10 cellular contexts compared by ENCODE assay signal in the genomic region with DNA sequence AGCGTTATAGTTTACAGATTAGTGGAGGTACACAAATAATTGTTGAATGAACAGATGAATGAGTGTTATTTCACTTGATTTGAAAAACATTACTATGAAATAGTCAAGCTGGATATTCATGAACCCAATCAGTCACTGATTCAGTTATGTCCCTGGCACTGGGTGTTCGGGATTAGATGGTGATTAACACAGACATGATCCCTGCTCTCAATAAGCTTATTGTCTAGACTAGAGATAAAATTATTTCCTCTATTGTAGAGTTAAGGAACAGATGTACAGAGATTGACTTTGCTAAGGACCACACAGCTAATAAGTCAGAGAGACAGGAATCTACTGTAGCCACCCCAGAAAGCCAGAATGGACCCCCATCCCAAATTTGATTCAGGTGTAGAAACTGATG. TPM values are rescaled to one million over a fixed set of nuclear protein-coding genes. Genes with fewer than 3 reads are reported as not detected.
DNase-seq lines count a peak whose midpoint lies in the region; ATAC-seq and TF ChIP-seq lines count a peak whose summit lies in the region.
"Had no signal": no experiment of that assay in that cellular context is flagged by ENCODE, and none has a peak within 500 bp of the region (broad histone marks: within the 10 kb centered on the region; RNA-seq: fewer than 3 reads in every experiment).

No MANE protein-coding gene starts in this region.

- intact Hi-C loops in CD8-positive, alpha-beta T cell (cut with DNase I, micrococcal nuclease): loop anchor here (2.0 to 10.0 kb wide), 5 partner anchors 103 to 1975 kb away; a partner anchor contains a TSS
- intact Hi-C loops in esophagus muscularis mucosa (cut with DNase I): loop anchor here (5.0 to 10.0 kb wide), 2 partner anchors 73 to 105 kb away; no protein-coding TSS in a partner anchor

- no peaks in the 10 kb centered on the region for H3K36me3 Mint-ChIP-seq in CD8-positive, alpha-beta T cell
- H3K36me3 Mint-ChIP-seq in naive thymus-derived CD8-positive, alpha-beta T cell: no peaks in the 10 kb centered on the region

- H3K9me3 ChIP-seq in CD8-positive, alpha-beta T cell (ENCODE audit: low read length): no peaks in the 10 kb centered on the region
- no peaks in the 10 kb centered on the region for H3K9me3 ChIP-seq in Loucy (ENCODE audit: insufficient read depth, low read depth, low read length)
- H3K9me3 ChIP-seq in esophagus muscularis mucosa: no peaks in the 10 kb centered on the region

- no peak overlapping the region for H3K27ac Mint-ChIP-seq in CD8-positive, alpha-beta T cell
- H3K27ac Mint-ChIP-seq in naive thymus-derived CD8-positive, alpha-beta T cell: peak overlapping the region in 3 of 10 donors; percentile 15 to 87 (median 63)

- 83% methylated on average over 2 of the region's 2 CpGs for WGBS in esophagus muscularis mucosa

- H3K9ac ChIP-seq in Loucy (ENCODE audit: low read depth, low read length, poor library complexity, severe bottlenecking): peak overlapping the region; percentile 39

- no peak overlapping the region for H3K4me3 ChIP-seq in CD8-positive, alpha-beta T cell (ENCODE audit: low read depth, low read length)
- H3K4me3 ChIP-seq in Loucy (ENCODE audit: low read length, poor library complexity, severe bottlenecking) (peak overlapping the region; percentile 75), choroid plexus epithelial cell (ENCODE audit: low read depth, low read length) (peak overlapping the region; percentile 73), esophagus muscularis mucosa (peak overlapping the region in 2 of 4 donors; percentile 62 to 70)

- H3K79me2 ChIP-seq in Loucy (ENCODE audit: insufficient read depth, low read length): no peaks in the 10 kb centered on the region

- no peaks in the 10 kb centered on the region for H3F3A ChIP-seq in Loucy (ENCODE audit: low read depth)

- no peaks in the 10 kb centered on the region for H3K27me3 Mint-ChIP-seq in CD8-positive, alpha-beta T cell (ENCODE audit: low read depth)
- no peaks in the 10 kb centered on the region for H3K27me3 Mint-ChIP-seq in naive thymus-derived CD8-positive, alpha-beta T cell

- POLR2A ChIA-PET in CD8-positive, alpha-beta T cell (lab: Charles Lee): interaction anchor here (0.9 kb wide), 1 partner anchor 69 kb away, joined by 3 read pairs; no protein-coding TSS in a partner anchor
- POLR2A ChIA-PET in naive thymus-derived CD8-positive, alpha-beta T cell (lab: Charles Lee): interaction anchor here (1.4 kb wide), 1 partner anchor 93 kb away, joined by 4 read pairs; a partner anchor contains a TSS

- CTCF ChIA-PET in CD8-positive, alpha-beta T cell (lab: Charles Lee): interaction anchor here (0.6 to 2.8 kb wide), 4 partner anchors 74 to 579 kb away, joined by 3 to 16 read pairs (median 4); no protein-coding TSS in a partner anchor

- H3K9me3 Mint-ChIP-seq in CD8-positive, alpha-beta T cell: no peaks in the 10 kb centered on the region
- no peaks in the 10 kb centered on the region for H3K9me3 Mint-ChIP-seq in naive thymus-derived CD8-positive, alpha-beta T cell

- H3K36me3 ChIP-seq in CD8-positive, alpha-beta T cell (ENCODE audit: insufficient read depth, low read length): no peaks in the 10 kb centered on the region
- no peaks in the 10 kb centered on the region for H3K36me3 ChIP-seq in Loucy (ENCODE audit: insufficient read depth, low read length)
- no peaks in the 10 kb centered on the region for H3K36me3 ChIP-seq in esophagus muscularis mucosa

- H3K9me2 ChIP-seq in Loucy (replicated peaks; ENCODE audit: low read depth, low read length): no peaks in the 10 kb centered on the region

- H3K4me2 ChIP-seq in Loucy (ENCODE audit: low read depth, low read length, poor library complexity, severe bottlenecking): peak overlapping the region; percentile 72

- peak overlapping the region; percentile 80 for H3K4me3 Mint-ChIP-seq in CD8-positive, alpha-beta T cell
- peak overlapping the region; percentile 58 to 87 (median 77) for H3K4me3 Mint-ChIP-seq in naive thymus-derived CD8-positive, alpha-beta T cell

- no peaks in the 10 kb centered on the region for H3K4me1 ChIP-seq in CD8-positive, alpha-beta T cell (ENCODE audit: insufficient read depth, low read length)
- H3K4me1 ChIP-seq in Loucy (ENCODE audit: insufficient read depth, low read length, poor library complexity, severe bottlenecking): peaks cover 3% of the 10 kb centered on the region
- H3K4me1 ChIP-seq in esophagus muscularis mucosa: peaks cover 0 to 13% (median 9%) of the 10 kb centered on the region in 4 donors

- no peak for TF ChIP-seq CTCF in CD8-positive, alpha-beta T cell (IDR thresholded peaks at IDR 0.05)
- no peak for TF ChIP-seq CTCF in Loucy (conservative IDR thresholded peaks at IDR 0.05; ENCODE audit: low read length)
- no peak for TF ChIP-seq CTCF in choroid plexus epithelial cell (conservative IDR thresholded peaks at IDR 0.05; ENCODE audit: low read depth, low read length)
- no peak for TF ChIP-seq CTCF in esophagus muscularis mucosa (IDR thresholded peaks at IDR 0.05)

- no peak for TF ChIP-seq POLR2A in esophagus muscularis mucosa (IDR thresholded peaks at IDR 0.05; ENCODE audit: low read depth)

- peaks cover 9% of the 10 kb centered on the region for H3K4me1 Mint-ChIP-seq in CD8-positive, alpha-beta T cell (ENCODE audit: low read depth)
- peaks cover 0 to 10% (median 4%) of the 10 kb centered on the region in 4 donors for H3K4me1 Mint-ChIP-seq in naive thymus-derived CD8-positive, alpha-beta T cell

- H3K27ac ChIP-seq in CD8-positive, alpha-beta T cell (ENCODE audit: low read depth, low read length): no peak overlapping the region
- no peak overlapping the region for H3K27ac ChIP-seq in esophagus muscularis mucosa (replicated peaks in 1 of 4)

- no peak for ATAC-seq in CD8-positive, alpha-beta T cell
- no peak for ATAC-seq in naive thymus-derived CD8-positive, alpha-beta T cell
- ATAC-seq in GM21737 (IDR thresholded peaks at IDR 0.05; ENCODE audit: unreplicated experiment): no peak

- no peaks in the 10 kb centered on the region for H4K20me1 ChIP-seq in Loucy (ENCODE audit: insufficient read depth, low read length, poor library complexity, severe bottlenecking)

- no peak for TF ChIP-seq EP300 in esophagus muscularis mucosa (IDR thresholded peaks at IDR 0.05)

- peak overlapping the region; percentile 89; the same call in 1 of the 2 replicates for H2AFZ ChIP-seq in Loucy (ENCODE audit: low read length)

- DNase-seq in CD8-positive, alpha-beta T cell: no peak
- DNase-seq in choroid plexus epithelial cell (ENCODE audit: low read depth) (no peak), dedifferentiated amniotic fluid mesenchymal stem cell (ENCODE audit: extremely low spot score) (no peak), esophagus muscularis mucosa (ENCODE audit: extremely low spot score) (no peak), HK-2 (ENCODE audit: unreplicated experiment) (no peak)
- no peak for DNase-seq in naive thymus-derived CD8-positive, alpha-beta T cell
- DNase-seq: activated CD4-positive, CD25-positive, alpha-beta regulatory T cell treated with anti-CD3 and anti-CD28 coated beads, Interleukin-2, amount 50 U/mL, for 72 hours; NCI-H2029 had no signal

- no peaks in the 10 kb centered on the region for H3K27me3 ChIP-seq in CD8-positive, alpha-beta T cell (ENCODE audit: insufficient read depth, low read length)
- H3K27me3 ChIP-seq in Loucy (ENCODE audit: insufficient read depth, low read length, poor library complexity, severe bottlenecking) (no peaks in the 10 kb centered on the region), esophagus muscularis mucosa (no peaks in the 10 kb centered on the region)

RNA-seq across cellular contexts. Expression of a gene that starts 1.0 kb away (rescaled TPM):
- under 1 TPM; 0.65 to 1.00 TPM for total RNA-seq in CD8-positive, alpha-beta T cell
- 1 to 10 TPM in 1 of 2 experiments, under 1 TPM in 1; 0.82 to 2.1 TPM for total RNA-seq in naive thymus-derived CD8-positive, alpha-beta T cell
- polyA plus RNA-seq in naive thymus-derived CD8-positive, alpha-beta T cell: under 1 TPM in 2 of 3 donors, not detected in 1; 0.37 to 0.39 TPM
- total RNA-seq in esophagus muscularis mucosa: 1 to 10 TPM in 2 of 4 donors, under 1 TPM in 1, not detected in 1; 0.33 to 2.7 (median 1.0) TPM
